ENCODE assay signal across 21 cellular contexts in genomic region chr7:27782849-27783248, GRCh38. TPM values are rescaled to one million over a fixed set of nuclear protein-coding genes. Genes with fewer than 3 reads are reported as not detected.
DNase-seq lines count a peak whose midpoint lies in the region; ATAC-seq and TF ChIP-seq lines count a peak whose summit lies in the region.
"Had no signal": no experiment of that assay in that cellular context is flagged by ENCODE, and none has a peak within 500 bp of the region (broad histone marks: within the 10 kb centered on the region; RNA-seq: fewer than 3 reads in every experiment).

No MANE protein-coding gene starts in this region.

- TF ChIP-seq CTCF in epithelial cell of esophagus (IDR thresholded peaks at IDR 0.05; ENCODE audit: insufficient read depth, low read depth, low read length, missing control alignments), result no peak
- no peak for TF ChIP-seq CTCF in CD4-positive, alpha-beta T cell (IDR thresholded peaks at IDR 0.05)

- POLR2A ChIA-PET in CD4-positive, alpha-beta T cell (lab: Charles Lee), result no interaction called here

- CTCF ChIA-PET in CD4-positive, alpha-beta T cell (lab: Charles Lee), result no interaction called here

- H3K4me3 Mint-ChIP-seq in stimulated activated naive CD8-positive, alpha-beta T cell treated with anti-CD3 and anti-CD28 coated beads, Interleukin-15, Interleukin-2, amounts not matched to agents 100 ng/mL and 50 ng/mL, for 24 hours, result no peak overlapping the region
- no peak overlapping the region for H3K4me3 Mint-ChIP-seq in CD4-positive, alpha-beta T cell
- H3K4me3 Mint-ChIP-seq: CD4-positive, CD25-positive, alpha-beta regulatory T cell had no signal

- no peaks in the 10 kb centered on the region for H3K27me3 Mint-ChIP-seq in stimulated activated naive CD8-positive, alpha-beta T cell treated with anti-CD3 and anti-CD28 coated beads, Interleukin-15, Interleukin-2, amounts not matched to agents 100 ng/mL and 50 ng/mL, for 24 hours
- no peaks in the 10 kb centered on the region for H3K27me3 Mint-ChIP-seq in CD4-positive, alpha-beta T cell
- H3K27me3 Mint-ChIP-seq: CD4-positive, CD25-positive, alpha-beta regulatory T cell had no signal

- H3K27ac ChIP-seq in CD4-positive, alpha-beta T cell (ENCODE audit: low read depth, low read length), result no peak overlapping the region
- H3K27ac ChIP-seq: heart left ventricle, KMS-11, tibial artery had no signal

- intact Hi-C loops in CD4-positive, alpha-beta T cell (cut with DNase I, micrococcal nuclease), result loop anchor here (1.0 to 5.0 kb wide), 3 partner anchors 36 to 591 kb away; no protein-coding TSS in a partner anchor

- no peaks in the 10 kb centered on the region for H3K9me3 ChIP-seq in CD4-positive, alpha-beta T cell (ENCODE audit: control insufficient read depth, low read length)
- H3K9me3 ChIP-seq: heart left ventricle, tibial artery had no signal

- H3K27me3 ChIP-seq in CD4-positive, alpha-beta T cell (ENCODE audit: control insufficient read depth, insufficient read depth, low read length), result no peaks in the 10 kb centered on the region
- H3K27me3 ChIP-seq: heart left ventricle, tibial artery had no signal

- H3K4me3 ChIP-seq in epithelial cell of esophagus (ENCODE audit: low read length), result no peak overlapping the region
- H3K4me3 ChIP-seq: heart left ventricle, tibial artery had no signal

- no peaks in the 10 kb centered on the region for H3K9me3 Mint-ChIP-seq in activated naive CD4-positive, alpha-beta T cell treated with anti-CD3 and anti-CD28 coated beads, Interleukin-2, amount 50 U/mL, for 72 hours
- H3K9me3 Mint-ChIP-seq in stimulated activated naive CD8-positive, alpha-beta T cell treated with anti-CD3 and anti-CD28 coated beads, Interleukin-15, Interleukin-2, amounts not matched to agents 100 ng/mL and 50 ng/mL, for 24 hours, result no peaks in the 10 kb centered on the region
- no peaks in the 10 kb centered on the region for H3K9me3 Mint-ChIP-seq in CD4-positive, alpha-beta T cell
- H3K9me3 Mint-ChIP-seq: CD4-positive, CD25-positive, alpha-beta regulatory T cell had no signal

- DNase-seq in activated naive CD4-positive, alpha-beta T cell treated with anti-CD3 and anti-CD28 coated beads, Interleukin-2, amount 50 U/mL, for 72 hours (ENCODE audit: low spot score in 2 of 2), result no peak
- no peak for DNase-seq in activated naive CD4-positive, alpha-beta T cell treated with anti-CD3 and anti-CD28 coated beads, Interleukin-2, amount 50 U/mL, for 16 hours
- DNase-seq in epithelial cell of esophagus (ENCODE audit: low read depth), result peak; percentile 29
- DNase-seq in NCI-H526 (lab: John Stamatoyannopoulos, UW), result no peak
- no peak for DNase-seq in T-helper 1 cell
- no peak for DNase-seq in CD4-positive, alpha-beta T cell
- DNase-seq: activated CD4-positive, alpha-beta T cell treated with anti-CD3 and anti-CD28 coated beads, Interleukin-2, amount 50 U/mL, for 4 hours; amygdala; CD4-positive, CD25-positive, alpha-beta regulatory T cell; DND-41; heart left ventricle; left ventricle myocardium superior; NCI-H1048; NCI-H2081; NCI-H510A treated with DMSO at 0.1 percent for 48 hours; stimulated activated CD4-positive, alpha-beta T cell treated with anti-CD3 and anti-CD28 coated beads, Interleukin-12 subunit alpha, Interleukin-12 subunit beta, amount 100 ng/mL, for 4 hours; tibial artery had no signal

- H3K36me3 Mint-ChIP-seq in activated naive CD4-positive, alpha-beta T cell treated with anti-CD3 and anti-CD28 coated beads, Interleukin-2, amount 50 U/mL, for 72 hours, result peaks cover 0 to 10% of the 10 kb centered on the region in 2 donors
- H3K36me3 Mint-ChIP-seq in stimulated activated naive CD8-positive, alpha-beta T cell treated with anti-CD3 and anti-CD28 coated beads, Interleukin-15, Interleukin-2, amounts not matched to agents 100 ng/mL and 50 ng/mL, for 24 hours (ENCODE audit: low read depth), result peaks cover 30% of the 10 kb centered on the region
- H3K36me3 Mint-ChIP-seq in CD4-positive, alpha-beta T cell (ENCODE audit: low read depth), result peaks cover 61% of the 10 kb centered on the region

- H3K27ac Mint-ChIP-seq in activated naive CD4-positive, alpha-beta T cell treated with anti-CD3 and anti-CD28 coated beads, Interleukin-2, amount 50 U/mL, for 72 hours, result no peak overlapping the region
- H3K27ac Mint-ChIP-seq in stimulated activated naive CD8-positive, alpha-beta T cell treated with anti-CD3 and anti-CD28 coated beads, Interleukin-15, Interleukin-2, amounts not matched to agents 100 ng/mL and 50 ng/mL, for 24 hours, result peak overlapping the region; percentile 59
- H3K27ac Mint-ChIP-seq in CD4-positive, alpha-beta T cell, result no peak overlapping the region

- peaks cover 33% of the 10 kb centered on the region for H3K4me1 Mint-ChIP-seq in stimulated activated naive CD8-positive, alpha-beta T cell treated with anti-CD3 and anti-CD28 coated beads, Interleukin-15, Interleukin-2, amounts not matched to agents 100 ng/mL and 50 ng/mL, for 24 hours (ENCODE audit: low read depth)
- peaks cover 24% of the 10 kb centered on the region for H3K4me1 Mint-ChIP-seq in CD4-positive, alpha-beta T cell (ENCODE audit: low read depth)

- peak; percentile 84 to 85 for ATAC-seq in activated naive CD4-positive, alpha-beta T cell treated with anti-CD3 and anti-CD28 coated beads, Interleukin-2, amount 50 U/mL, for 72 hours
- peak; percentile 47; the same call in 2 of the 3 replicates for ATAC-seq in SK-N-SH treated with all-trans-retinoic acid at 6 μM for 48 hours
- ATAC-seq in CD4-positive, alpha-beta T cell (ENCODE audit: poor library complexity), result no peak
- ATAC-seq: heart left ventricle, left ventricle myocardium superior, Right ventricle myocardium inferior had no signal

TF ChIP-seq in SK-N-SH treated with all-trans-retinoic acid at 6 μM for 48 hours, 23 proteins besides CTCF, POLR2A, EP300 and RAD21:
- TF ChIP-seq ISL1 (CRISPR knock-in tag; IDR thresholded peaks at IDR 0.05) (peak; percentile 30), ZNF70 (CRISPR knock-in tag; IDR thresholded peaks at IDR 0.05) (no peak)

RNA-seq across cellular contexts. Expression of gene TAX1BP1, which starts 42.9 kb away (rescaled TPM):
- 100 to 1,000 TPM; 110 to 122 TPM for total RNA-seq in activated naive CD4-positive, alpha-beta T cell treated with anti-CD3 and anti-CD28 coated beads, Interleukin-2, amount 50 U/mL, for 72 hours
- 100 to 1,000 TPM; 115 TPM for total RNA-seq in CD4-positive, alpha-beta T cell
